Comparison of ENCODE assay signal across 8 cellular contexts in the genomic region with DNA sequence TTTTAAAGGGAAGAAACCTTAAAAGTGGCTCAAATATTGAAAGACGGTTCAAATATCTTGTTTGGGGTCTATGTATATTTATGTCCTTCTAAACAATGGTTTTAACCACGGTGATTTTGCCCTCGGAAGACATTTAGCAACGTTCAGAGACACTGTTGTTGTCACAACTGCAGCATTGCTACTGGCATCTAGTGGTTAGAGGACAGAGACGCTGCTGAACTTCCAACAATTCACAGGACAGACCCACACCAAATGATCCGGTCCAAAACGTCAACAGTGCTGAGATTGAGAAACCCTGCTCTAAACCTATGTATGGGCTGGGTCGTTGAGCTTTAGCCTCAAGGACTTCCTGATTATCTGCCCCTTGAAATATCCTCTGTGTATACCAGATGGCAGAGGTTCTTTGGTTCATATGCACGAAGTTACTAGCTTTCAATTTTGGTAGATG. TPM values are rescaled to one million over a fixed set of nuclear protein-coding genes. Genes with fewer than 3 reads are reported as not detected.
A peak's percentile ranks its signal among the peaks of the same experiment; 100 is the strongest.
DNase-seq lines count a peak whose midpoint lies in the region; ATAC-seq, FAIRE-seq and TF ChIP-seq lines count a peak whose summit lies in the region.

No MANE protein-coding gene starts in this region.

- H3K4me3 Mint-ChIP-seq in activated CD8-positive, alpha-beta T cell treated with anti-CD3 and anti-CD28 coated beads, Interleukin-2, amount 10 ng/mL, durations not matched to agents 7 days and 5 days, result peak overlapping the region; percentile 90

- CTCF ChIA-PET in activated CD8-positive, alpha-beta T cell treated with anti-CD3 and anti-CD28 coated beads, Interleukin-2, amount 10 ng/mL, durations not matched to agents 7 days and 5 days (lab: Charles Lee), result interaction anchor here (0.6 to 4.4 kb wide), 23 partner anchors 9 to 457 kb away, joined by 3 to 70 read pairs (median 4); no protein-coding TSS in a partner anchor

- H3K27ac ChIP-seq in pancreas, result peak overlapping the region in 3 of 4 donors; percentile 15 to 97 (median 95)

- no peak for FAIRE-seq in pancreas (lab: Jason Lieb, UNC)

- no peak for TF ChIP-seq CTCF in pancreas (IDR thresholded peaks at IDR 0.05)

- POLR2A ChIA-PET in activated CD8-positive, alpha-beta T cell treated with anti-CD3 and anti-CD28 coated beads, Interleukin-2, amount 10 ng/mL, durations not matched to agents 7 days and 5 days (lab: Charles Lee), result interaction anchor here (1.6 kb wide), 1 partner anchor 286 kb away, joined by 3 read pairs; no protein-coding TSS in a partner anchor

- H3K27me3 ChIP-seq in pancreas, result no peaks in the 10 kb centered on the region

- H3K27ac Mint-ChIP-seq in activated CD8-positive, alpha-beta T cell treated with anti-CD3 and anti-CD28 coated beads, Interleukin-2, amount 10 ng/mL, durations not matched to agents 7 days and 5 days, result peak overlapping the region; percentile 4

- peaks cover 7% of the 10 kb centered on the region for H3K36me3 Mint-ChIP-seq in activated CD8-positive, alpha-beta T cell treated with anti-CD3 and anti-CD28 coated beads, Interleukin-2, amount 10 ng/mL, durations not matched to agents 7 days and 5 days (ENCODE audit: low read depth)

- no peaks in the 10 kb centered on the region for H3K9me3 Mint-ChIP-seq in activated CD8-positive, alpha-beta T cell treated with anti-CD3 and anti-CD28 coated beads, Interleukin-2, amount 10 ng/mL, durations not matched to agents 7 days and 5 days (ENCODE audit: insufficient read depth)

- peaks cover 0 to 29% (median 16%) of the 10 kb centered on the region in 3 donors for H3K36me3 ChIP-seq in pancreas

- H3K9me3 ChIP-seq in pancreas, result no peaks in the 10 kb centered on the region

- no peaks in the 10 kb centered on the region for H3K27me3 Mint-ChIP-seq in activated CD8-positive, alpha-beta T cell treated with anti-CD3 and anti-CD28 coated beads, Interleukin-2, amount 10 ng/mL, durations not matched to agents 7 days and 5 days (ENCODE audit: low read depth)

- peak; percentile 22 for ATAC-seq in activated CD8-positive, alpha-beta T cell treated with anti-CD3 and anti-CD28 coated beads, Interleukin-2, amount 10 ng/mL, durations not matched to agents 7 days and 5 days
- ATAC-seq in pancreas (peak in 3 of 4 donors; percentile 20 to 24 (median 20)), GM19395 (IDR thresholded peaks at IDR 0.05; ENCODE audit: unreplicated experiment) (no peak)

- intact Hi-C loops in pancreas (cut with DNase I), result no loop called here

- peak overlapping the region; percentile 2 to 70 (median 66) for H3K4me3 ChIP-seq in pancreas

- WGBS in pancreas, 2 donors, result 1 to 2% methylated on average over 9 of the region's 9 CpGs

- DNase-seq in activated effector memory CD4-positive, alpha-beta T cell treated with anti-CD3 and anti-CD28 coated beads, Interleukin-2, amount 50 U/mL, for 16 hours, result peak; percentile 64
- no peak for DNase-seq in activated effector memory CD4-positive, alpha-beta T cell treated with Interleukin-2 at 50 U/mL for 16 hours
- DNase-seq in Kasumi-1 (lab: John Stamatoyannopoulos, UW), result peak; percentile 51 to 68
- peak; percentile 49 for DNase-seq in activated CD8-positive, alpha-beta T cell treated with anti-CD3 and anti-CD28 coated beads, Interleukin-2, amount 10 ng/mL, durations not matched to agents 7 days and 5 days
- DNase-seq in foreskin melanocyte, result peak; percentile 36
- no peak for DNase-seq in pancreas
- DNase-seq in NK-92 (lab: John Stamatoyannopoulos, UW; ENCODE audit: unreplicated experiment), result no peak

- peaks cover 17 to 22% (median 19%) of the 10 kb centered on the region in 3 donors for H3K4me1 ChIP-seq in pancreas

- H3K4me1 Mint-ChIP-seq in activated CD8-positive, alpha-beta T cell treated with anti-CD3 and anti-CD28 coated beads, Interleukin-2, amount 10 ng/mL, durations not matched to agents 7 days and 5 days (ENCODE audit: low read depth), result peaks cover 21% of the 10 kb centered on the region

RNA-seq across cellular contexts. Expression of a gene that starts 1.7 kb away (rescaled TPM):
- total RNA-seq in activated CD8-positive, alpha-beta T cell treated with anti-CD3 and anti-CD28 coated beads, Interleukin-2, amount 10 ng/mL, durations not matched to agents 7 days and 5 days, result 10 to 100 TPM; 11.5 to 13.7 TPM
- total RNA-seq in pancreas, result 10 to 100 TPM; 25.8 to 40.1 (median 32.4) TPM
- polyA plus RNA-seq in pancreas, result 10 to 100 TPM; 28.9 to 30.6 TPM

RNA-seq across cellular contexts. Expression of a gene that starts 15.2 kb away (rescaled TPM):
- total RNA-seq in activated CD8-positive, alpha-beta T cell treated with anti-CD3 and anti-CD28 coated beads, Interleukin-2, amount 10 ng/mL, durations not matched to agents 7 days and 5 days, result not detected
- not detected for total RNA-seq in pancreas
- polyA plus RNA-seq in pancreas, result under 1 TPM in 1 of 2 donors, not detected in 1; 0.07 TPM

RNA-seq across cellular contexts. Expression of a gene that starts 49.7 kb away (rescaled TPM):
- total RNA-seq in activated CD8-positive, alpha-beta T cell treated with anti-CD3 and anti-CD28 coated beads, Interleukin-2, amount 10 ng/mL, durations not matched to agents 7 days and 5 days, result 1 to 10 TPM; 3.1 to 3.4 TPM
- 10 to 100 TPM in 1 of 6 donors, 1 to 10 TPM in 5; 1.6 to 15.0 (median 2.6) TPM for total RNA-seq in pancreas
- 1 to 10 TPM; 6.0 to 7.5 TPM for polyA plus RNA-seq in pancreas

Comparison
In these comparisons a context has a peak if more than half of its experiments do, and no peak if none do; other contexts are left out.
1. DNase-seq: peak in activated effector memory CD4-positive, alpha-beta T cell treated with anti-CD3 and anti-CD28 coated beads, Interleukin-2, amount 50 U/mL, for 16 hours (single experiment), Kasumi-1 (2 of 2), activated CD8-positive, alpha-beta T cell treated with anti-CD3 and anti-CD28 coated beads, Interleukin-2, amount 10 ng/mL, durations not matched to agents 7 days and 5 days (single experiment) and foreskin melanocyte (single experiment); none in activated effector memory CD4-positive, alpha-beta T cell treated with Interleukin-2 at 50 U/mL for 16 hours (single experiment), pancreas (0 of 6) and NK-92 (single experiment).